ENCODE assay signal across 1 cellular context in the genomic region with DNA sequence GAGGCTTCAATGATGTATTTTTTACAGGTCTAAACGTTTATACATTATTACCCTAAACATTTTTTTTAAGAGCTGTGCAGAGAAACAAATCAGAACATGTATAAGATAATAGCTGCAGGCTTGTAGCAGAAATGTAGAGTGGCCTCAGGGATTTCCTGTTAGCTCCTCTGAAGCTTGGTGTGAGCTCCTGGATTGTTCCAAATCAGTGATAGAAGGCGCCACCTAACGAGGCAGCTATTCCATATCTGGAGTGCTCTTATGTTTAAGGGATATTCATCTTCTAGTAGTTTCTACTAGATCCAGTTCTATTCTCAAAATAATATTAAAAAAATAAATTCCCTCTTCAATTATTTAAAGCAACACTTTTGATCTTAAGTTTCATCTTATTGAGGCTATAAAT.
TF ChIP-seq lines count a peak whose summit lies in the region.

No MANE protein-coding gene starts in this region.

TF ChIP-seq in H1, 55 proteins besides CTCF, POLR2A, EP300 and RAD21:
- no peak for TF ChIP-seq SIX5 (IDR thresholded peaks at IDR 0.05; ENCODE audit: low read depth, low read length)
- TF ChIP-seq, protein P1, sequence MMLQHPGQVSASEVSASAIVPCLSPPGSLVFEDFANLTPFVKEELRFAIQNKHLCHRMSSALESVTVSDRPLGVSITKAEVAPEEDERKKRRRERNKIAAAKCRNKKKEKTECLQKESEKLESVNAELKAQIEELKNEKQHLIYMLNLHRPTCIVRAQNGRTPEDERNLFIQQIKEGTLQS (IDR thresholded peaks at IDR 0.05; ENCODE audit: insufficient read depth, low read depth, low read length), result no peak
- TF ChIP-seq ZNF274 (IDR thresholded peaks at IDR 0.05; ENCODE audit: borderline replicate concordance, extremely low read depth, low read length), result no peak
- TF ChIP-seq CHD1 (IDR thresholded peaks at IDR 0.05; ENCODE audit: low read depth, low read length), result no peak
- no peak for TF ChIP-seq KDM5A (IDR thresholded peaks at IDR 0.05; ENCODE audit: low read length)
- no peak for TF ChIP-seq FOSL1 (IDR thresholded peaks at IDR 0.05; ENCODE audit: insufficient read depth, low read depth, low read length)
- no peak for TF ChIP-seq JUN (IDR thresholded peaks at IDR 0.05; ENCODE audit: low read depth, low read length)
- TF ChIP-seq CBX5 (IDR thresholded peaks at IDR 0.05; ENCODE audit: low read depth, low read length), result no peak
- TF ChIP-seq SP1 (IDR thresholded peaks at IDR 0.05; ENCODE audit: low read depth, low read length), result no peak
- TF ChIP-seq BRCA1 (IDR thresholded peaks at IDR 0.05; ENCODE audit: low read depth, low read length), result no peak
- TF ChIP-seq YY1 (IDR thresholded peaks at IDR 0.05; ENCODE audit: low read depth, low read length), result no peak
- TF ChIP-seq CEBPB (IDR thresholded peaks at IDR 0.05; ENCODE audit: low read depth, low read length), result no peak
- TF ChIP-seq USF2 (IDR thresholded peaks at IDR 0.05; ENCODE audit: low read length), result no peak
- TF ChIP-seq MAFK (IDR thresholded peaks at IDR 0.05; ENCODE audit: low read depth, low read length), result no peak
- TF ChIP-seq HDAC2 (IDR thresholded peaks at IDR 0.05; ENCODE audit: borderline replicate concordance in 1 of 2, low read depth in 2 of 2, low read length in 2 of 2), result no peak
- no peak for TF ChIP-seq POLR2AphosphoS5 (IDR thresholded peaks at IDR 0.05; ENCODE audit: low read depth, low read length)
- TF ChIP-seq SAP30 (IDR thresholded peaks at IDR 0.05; ENCODE audit: insufficient read depth, insufficient replicate concordance, low read length), result no peak
